In genomic region chr10:27155073-27155754, GRCh38 we compare ENCODE assay signal across 8 cellular contexts. TPM values are rescaled to one million over a fixed set of nuclear protein-coding genes. Genes with fewer than 3 reads are reported as not detected.
DNase-seq lines count a peak whose midpoint lies in the region; ATAC-seq lines count a peak whose summit lies in the region.

MASTL (plus strand) TSS chr10:27155352; CDS start chr10:27155427, 75 bp downstream.

- H3K27ac ChIP-seq in CD8-positive, alpha-beta memory T cell (ENCODE audit: low read depth, low read length), result peak within 1 kb of the TSS; percentile 99

- H3K36me3 Mint-ChIP-seq in CD8-positive, alpha-beta memory T cell, result peaks cover 3 to 56% (median 9%) of the 10 kb centered on the region in 3 donors
- peaks cover 68% of the 10 kb centered on the region for H3K36me3 Mint-ChIP-seq in effector memory CD8-positive, alpha-beta T cell (ENCODE audit: insufficient read depth)
- H3K36me3 Mint-ChIP-seq in memory B cell, result peaks cover 19% of the 10 kb centered on the region

- peak within 1 kb of the TSS; percentile 97 to 100 (median 99) for H3K4me3 Mint-ChIP-seq in CD8-positive, alpha-beta memory T cell
- H3K4me3 Mint-ChIP-seq in effector memory CD8-positive, alpha-beta T cell, result peak within 1 kb of the TSS; percentile 100
- peak within 1 kb of the TSS; percentile 94 for H3K4me3 Mint-ChIP-seq in memory B cell

- peak; percentile 93 to 98 (median 95) for DNase-seq in CD8-positive, alpha-beta memory T cell
- peak; percentile 61 for DNase-seq in NK-92 (lab: John Stamatoyannopoulos, UW; ENCODE audit: unreplicated experiment)
- DNase-seq in activated CD8-positive, alpha-beta memory T cell treated with anti-CD3 and anti-CD28 coated beads for 48 hours (ENCODE audit: low read depth in 2 of 3, low spot score in 2 of 3), result peak; percentile 90 to 92 (median 92)
- peak; percentile 93 to 94 (median 94) for DNase-seq in effector memory CD8-positive, alpha-beta T cell
- peak; percentile 95 to 97 for DNase-seq in memory B cell (ENCODE audit: low spot score in 2 of 2)
- peak; percentile 91 for DNase-seq in stimulated activated CD8-positive, alpha-beta memory T cell treated with anti-CD3 and anti-CD28 coated beads, Interleukin-12 subunit alpha, Interleukin-12 subunit beta, amount 100 ng/mL, for 1 hour (ENCODE audit: low read depth)

- peaks cover 31% of the 10 kb centered on the region for H3K4me1 ChIP-seq in CD8-positive, alpha-beta memory T cell (ENCODE audit: insufficient read depth, low read length)

- H3K4me3 ChIP-seq in CD8-positive, alpha-beta memory T cell (ENCODE audit: low read length), result peak within 1 kb of the TSS; percentile 97

- H3K36me3 ChIP-seq in CD8-positive, alpha-beta memory T cell (ENCODE audit: insufficient read depth, low read length), result peaks cover 5% of the 10 kb centered on the region

- H3K27me3 ChIP-seq in CD8-positive, alpha-beta memory T cell (ENCODE audit: insufficient read depth, low read length, poor library complexity, severe bottlenecking), result no peaks in the 10 kb centered on the region

- H3K4me1 Mint-ChIP-seq in CD8-positive, alpha-beta memory T cell, result peaks cover 43 to 66% (median 62%) of the 10 kb centered on the region in 3 donors
- peaks cover 43 to 44% of the 10 kb centered on the region in 2 donors for H3K4me1 Mint-ChIP-seq in effector memory CD8-positive, alpha-beta T cell (ENCODE audit: low read depth in 2 of 2)
- H3K4me1 Mint-ChIP-seq in memory B cell, result peaks cover 29% of the 10 kb centered on the region

- ATAC-seq in GM19438 (IDR thresholded peaks at IDR 0.05; ENCODE audit: low read depth, unreplicated experiment), result peak; percentile 71
- peak; percentile 86 for ATAC-seq in HG03571 (IDR thresholded peaks at IDR 0.05; ENCODE audit: unreplicated experiment)
- peak; percentile 81 for ATAC-seq in effector memory CD8-positive, alpha-beta T cell (replicated peaks)
- peak; percentile 81 for ATAC-seq in memory B cell (ENCODE audit: low read depth)

- CTCF ChIA-PET in CD8-positive, alpha-beta memory T cell (lab: Charles Lee), result interaction anchor here (0.6 to 2.1 kb wide), 9 partner anchors 9 to 687 kb away, joined by 3 to 7 read pairs (median 4); partner anchors contain the start of gene ACBD5

- H3K27ac Mint-ChIP-seq in CD8-positive, alpha-beta memory T cell, result peak within 1 kb of the TSS; percentile 99 to 100 (median 100)
- H3K27ac Mint-ChIP-seq in effector memory CD8-positive, alpha-beta T cell, result peak within 1 kb of the TSS; percentile 100
- peak within 1 kb of the TSS; percentile 100 for H3K27ac Mint-ChIP-seq in memory B cell

- H3K27me3 Mint-ChIP-seq in CD8-positive, alpha-beta memory T cell, result peaks cover 0 to 9% of the 10 kb centered on the region in 2 donors
- no peaks in the 10 kb centered on the region for H3K27me3 Mint-ChIP-seq in effector memory CD8-positive, alpha-beta T cell
- H3K27me3 Mint-ChIP-seq in memory B cell, result no peaks in the 10 kb centered on the region

- H3K9me3 Mint-ChIP-seq in CD8-positive, alpha-beta memory T cell, result peaks cover 0 to 3% (median 0%) of the 10 kb centered on the region in 5 donors
- no peaks in the 10 kb centered on the region for H3K9me3 Mint-ChIP-seq in effector memory CD8-positive, alpha-beta T cell
- no peaks in the 10 kb centered on the region for H3K9me3 Mint-ChIP-seq in memory B cell

- H3K9me3 ChIP-seq in CD8-positive, alpha-beta memory T cell (ENCODE audit: low read length), result no peaks in the 10 kb centered on the region

- POLR2A ChIA-PET in CD8-positive, alpha-beta memory T cell (lab: Charles Lee), result interaction anchor here (1.2 to 3.2 kb wide), 7 partner anchors 9 to 1377 kb away, joined by 3 to 33 read pairs (median 12); partner anchors contain the start of genes ACBD5 and RAB18

RNA-seq across cellular contexts. Expression of gene MASTL, which starts in this region (rescaled TPM):
- 10 to 100 TPM; 22.6 to 22.8 TPM for total RNA-seq in CD8-positive, alpha-beta memory T cell
- polyA plus RNA-seq in CD8-positive, alpha-beta memory T cell, result 3.4 TPM

Comparison
In these comparisons a context has a peak if more than half of its experiments do, and no peak if none do; other contexts are left out.
1. Peak in every context shown above with its lines: DNase-seq, ATAC-seq, H3K4me3 ChIP-seq and H3K27ac ChIP-seq.